31 cellular contexts compared by ENCODE assay signal in genomic region chr11:121356357-121356756, GRCh38.
"Had no signal": no experiment of that assay in that cellular context is flagged by ENCODE, and none has a peak within 500 bp of the region (broad histone marks: within the 10 kb centered on the region; RNA-seq: fewer than 3 reads in every experiment).

No MANE protein-coding gene starts in this region.

- H3K27me3 Mint-ChIP-seq: activated B cell treated with CpG ODN at 0.5 μM for 24 hours; stimulated activated naive CD8-positive, alpha-beta T cell treated with anti-CD3 and anti-CD28 coated beads, Interleukin-15, Interleukin-2, amounts not matched to agents 100 ng/mL and 50 ng/mL, for 24 hours had no signal

- H3K27me3 ChIP-seq: brain microvascular endothelial cell, heart right ventricle, left lung, pancreas, right lobe of liver had no signal

- DNase-seq: activated B cell treated with CpG ODN at 0.5 μM for 24 hours; activated CD4-positive, alpha-beta T cell treated with anti-CD3 and anti-CD28 coated beads, Interleukin-2, amount 50 U/mL, for 1 hour; activated CD8-positive, alpha-beta T cell treated with anti-CD3 and anti-CD28 coated beads for 36 hours; activated gamma-delta T cell treated with Interleukin-2 at 50 U/mL for 16 hours; activated naive CD4-positive, alpha-beta T cell treated with anti-CD3 and anti-CD28 coated beads, Interleukin-2, amount 50 U/mL, for 16 hours; activated T-cell treated with anti-CD3 and anti-CD28 coated beads, Interleukin-2, amount 50 U/mL, for 4 hours; amniotic stem cell; brain microvascular endothelial cell; effector CD4-positive, alpha-beta T cell; foreskin melanocyte; heart right ventricle; left lung; naive thymus-derived CD8-positive, alpha-beta T cell; nucleus accumbens; pancreas; right lobe of liver; stimulated activated CD4-positive, alpha-beta T cell treated with anti-CD3 and anti-CD28 coated beads, Interleukin-12 subunit alpha, Interleukin-12 subunit beta, amount 100 ng/mL, for 4 hours; stimulated activated CD4-positive, alpha-beta T cell treated with anti-CD3 and anti-CD28 coated beads, Interleukin-4, amount 100 ng/mL, for 1 hour; SW 1271; T-helper 17 cell; T1000 had no signal

- H3K27ac ChIP-seq: brain microvascular endothelial cell, heart right ventricle, left lung, pancreas, prostate gland, right lobe of liver, skin epidermis, thoracic aorta had no signal

- H3K27ac Mint-ChIP-seq: activated B cell treated with CpG ODN at 0.5 μM for 24 hours; activated CD8-positive, alpha-beta T cell treated with anti-CD3 and anti-CD28 coated beads for 36 hours; dendritic cell treated with granulocyte-macrophage colony-stimulating factor and Interleukin-4, amounts not matched to agents 40 ng/mL and 50 ng/mL, for 4 days; mesothelial cell of epicardium; stimulated activated naive CD8-positive, alpha-beta T cell treated with anti-CD3 and anti-CD28 coated beads, Interleukin-15, Interleukin-2, amounts not matched to agents 100 ng/mL and 50 ng/mL, for 24 hours; T-helper 17 cell had no signal

- ATAC-seq: activated CD8-positive, alpha-beta T cell treated with anti-CD3 and anti-CD28 coated beads for 36 hours; activated T-cell treated with anti-CD3 and anti-CD28 coated beads, Interleukin-2, amount 50 U/mL, for 4 hours; activated T-helper 17 cell treated with anti-CD3 and anti-CD28 coated beads, Interleukin-2, amount 50 U/mL, for 72 hours; esophagus mucosa; left lung; naive thymus-derived CD8-positive, alpha-beta T cell; pancreas; right lobe of liver; T-helper 17 cell had no signal

- H3K36me3 Mint-ChIP-seq: mesothelial cell of epicardium had no signal

- H3K9me3 Mint-ChIP-seq: activated B cell treated with CpG ODN at 0.5 μM for 24 hours; activated CD8-positive, alpha-beta T cell treated with anti-CD3 and anti-CD28 coated beads for 36 hours; activated T-cell treated with anti-CD3 and anti-CD28 coated beads, Interleukin-2, amount 50 U/mL, for 4 hours; activated T-helper 17 cell treated with anti-CD3 and anti-CD28 coated beads, Interleukin-2, amount 50 U/mL, for 72 hours; central memory CD8-positive, alpha-beta T cell; dendritic cell treated with granulocyte-macrophage colony-stimulating factor and Interleukin-4, amounts not matched to agents 40 ng/mL and 50 ng/mL, for 4 days; mesothelial cell of epicardium; naive thymus-derived CD8-positive, alpha-beta T cell; neural crest cell; stimulated activated naive CD8-positive, alpha-beta T cell treated with anti-CD3 and anti-CD28 coated beads, Interleukin-15, Interleukin-2, amounts not matched to agents 100 ng/mL and 50 ng/mL, for 24 hours had no signal

- H3K4me3 Mint-ChIP-seq: activated B cell treated with CpG ODN at 0.5 μM for 24 hours; activated CD8-positive, alpha-beta T cell treated with anti-CD3 and anti-CD28 coated beads for 36 hours; activated T-cell treated with anti-CD3 and anti-CD28 coated beads, Interleukin-2, amount 50 U/mL, for 4 hours; activated T-helper 17 cell treated with anti-CD3 and anti-CD28 coated beads, Interleukin-2, amount 50 U/mL, for 72 hours; central memory CD8-positive, alpha-beta T cell; dendritic cell treated with granulocyte-macrophage colony-stimulating factor and Interleukin-4, amounts not matched to agents 40 ng/mL and 50 ng/mL, for 4 days; mesothelial cell of epicardium; naive thymus-derived CD8-positive, alpha-beta T cell; neural crest cell; stimulated activated naive CD8-positive, alpha-beta T cell treated with anti-CD3 and anti-CD28 coated beads, Interleukin-15, Interleukin-2, amounts not matched to agents 100 ng/mL and 50 ng/mL, for 24 hours; T-helper 17 cell had no signal

- H3K9me3 ChIP-seq: heart right ventricle, left lung, pancreas, prostate gland, right lobe of liver, thoracic aorta had no signal

- H3K4me1 Mint-ChIP-seq: activated B cell treated with CpG ODN at 0.5 μM for 24 hours; activated T-helper 17 cell treated with anti-CD3 and anti-CD28 coated beads, Interleukin-2, amount 50 U/mL, for 72 hours; central memory CD8-positive, alpha-beta T cell; mesothelial cell of epicardium had no signal

- H3K4me3 ChIP-seq: heart right ventricle, left lung, pancreas, prostate gland, right lobe of liver, skin epidermis, thoracic aorta had no signal

- H3K36me3 ChIP-seq: brain microvascular endothelial cell, heart right ventricle, left lung, pancreas, prostate gland, right lobe of liver, thoracic aorta had no signal
